ENCODE assay signal across 8 cellular contexts in genomic region chr20:38962044-38962897, GRCh38. TPM values are rescaled to one million over a fixed set of nuclear protein-coding genes. Genes with fewer than 3 reads are reported as not detected.
DNase-seq lines count a peak whose midpoint lies in the region; ATAC-seq and TF ChIP-seq lines count a peak whose summit lies in the region.

DHX35 (plus strand) TSS chr20:38962344; CDS start chr20:38962368, 24 bp downstream.

- peak within 1 kb of the TSS; percentile 93 for H2AFZ ChIP-seq in SK-N-SH (ENCODE audit: low read depth)

- no peaks in the 10 kb centered on the region for H4K20me1 ChIP-seq in SK-N-SH (ENCODE audit: insufficient read depth)

- TF ChIP-seq CTCF in GM10248 (IDR thresholded peaks at IDR 0.05; ENCODE audit: control extremely low read depth, extremely low read depth, low read depth, missing control alignments), result peak; percentile 60
- TF ChIP-seq CTCF in SK-N-SH (IDR thresholded peaks at IDR 0.05), result peak; percentile 42; the same call in 1 of the 2 replicates
- no peak for TF ChIP-seq CTCF in omental fat pad (IDR thresholded peaks at IDR 0.05)
- no peak for TF ChIP-seq CTCF in testis (IDR thresholded peaks at IDR 0.05)

- no peaks in the 10 kb centered on the region for H3K9me3 Mint-ChIP-seq in activated naive CD4-positive, alpha-beta T cell treated with anti-CD3 and anti-CD28 coated beads, Interleukin-2, amount 50 U/mL, for 24 hours

- peaks cover 50% of the 10 kb centered on the region for H3K79me2 ChIP-seq in SK-N-SH (ENCODE audit: insufficient read depth)

- no peaks in the 10 kb centered on the region for H3K27me3 Mint-ChIP-seq in activated naive CD4-positive, alpha-beta T cell treated with anti-CD3 and anti-CD28 coated beads, Interleukin-2, amount 50 U/mL, for 24 hours

- peak within 1 kb of the TSS; percentile 97 for H3K4me3 Mint-ChIP-seq in activated naive CD4-positive, alpha-beta T cell treated with anti-CD3 and anti-CD28 coated beads, Interleukin-2, amount 50 U/mL, for 24 hours

- H3K4me1 Mint-ChIP-seq in activated naive CD4-positive, alpha-beta T cell treated with anti-CD3 and anti-CD28 coated beads, Interleukin-2, amount 50 U/mL, for 24 hours, result peaks cover 50% of the 10 kb centered on the region

- no peaks in the 10 kb centered on the region for H3K9me2 ChIP-seq in SK-N-SH

- H3K36me3 ChIP-seq in SK-N-SH (replicated peaks in 1 of 2; ENCODE audit: control insufficient read depth in 1 of 2, insufficient read depth in 2 of 2, low read length in 1 of 2) (peaks cover 7 to 13% of the 10 kb centered on the region in 2 experiments), testis (ENCODE audit: low read depth, missing control alignments) (no peaks in the 10 kb centered on the region)

- H3K36me3 Mint-ChIP-seq in activated naive CD4-positive, alpha-beta T cell treated with anti-CD3 and anti-CD28 coated beads, Interleukin-2, amount 50 U/mL, for 24 hours, result peaks cover 3% of the 10 kb centered on the region

- no peak for TF ChIP-seq POLR2A in testis (IDR thresholded peaks at IDR 0.05)

- H3K27ac Mint-ChIP-seq in activated naive CD4-positive, alpha-beta T cell treated with anti-CD3 and anti-CD28 coated beads, Interleukin-2, amount 50 U/mL, for 24 hours, result peak within 1 kb of the TSS; percentile 98

- H3K9me3 ChIP-seq in SK-N-SH (no peaks in the 10 kb centered on the region), testis (no peaks in the 10 kb centered on the region)

- peak within 1 kb of the TSS; percentile 92 for H3K9ac ChIP-seq in SK-N-SH

- peaks cover 7 to 9% of the 10 kb centered on the region in 2 experiments; a peak in 3 of 4 replicates for H3K4me1 ChIP-seq in SK-N-SH (ENCODE audit: control insufficient read depth in 1 of 2, insufficient read depth in 2 of 2, low read depth in 1 of 2, low read length in 1 of 2)
- H3K4me1 ChIP-seq in testis, result no peaks in the 10 kb centered on the region

- POLR2A ChIA-PET in GM10248 (lab: Yijun Ruan, JAX) (interaction anchor here (0.5 to 1.4 kb wide), 7 partner anchors 11 to 919 kb away, joined by 3 to 7 read pairs (median 3); partner anchors contain the start of gene FAM83D), SK-N-SH (lab: Yijun Ruan, JAX) (interaction anchor here (0.5 to 1.7 kb wide), 9 partner anchors 11 to 320 kb away, joined by 3 to 20 read pairs (median 4); partner anchors contain the start of gene FAM83D)

- TF ChIP-seq EP300 in SK-N-SH (IDR thresholded peaks at IDR 0.05; ENCODE audit: borderline replicate concordance in 1 of 2, low read depth in 1 of 2, low read length in 1 of 2), result no peak

- peak; percentile 56 for TF ChIP-seq RAD21 in SK-N-SH (IDR thresholded peaks at IDR 0.05; ENCODE audit: low read length)

- WGBS in SK-N-SH (ENCODE audit: low lambda C conversion rate), result 0% methylated on average over 9 of the region's 70 CpGs
- 0% methylated on average over 13 to 65 of the region's 70 CpGs for WGBS in testis, 2 donors

- peaks cover 13% of the 10 kb centered on the region for H3F3A ChIP-seq in SK-N-SH (replicated peaks; ENCODE audit: insufficient read depth)

- intact Hi-C loops in testis (cut with DNase I; ENCODE audit: low total_unique reads), result no loop called here

- H3K27ac ChIP-seq in SK-N-SH (ENCODE audit: low read depth in 2 of 2, low read length in 1 of 2) (peak within 1 kb of the TSS; percentile 89 to 93), testis (peak within 1 kb of the TSS; percentile 88 to 91)

- H3K4me2 ChIP-seq in SK-N-SH, result peak within 1 kb of the TSS; percentile 79

- DNase-seq in GM10248 (ENCODE audit: extremely low spot score), result peak; percentile 100
- peak; percentile 90 for DNase-seq in NCI-H1048 (lab: John Stamatoyannopoulos, UW)
- peak; percentile 100 for DNase-seq in SK-N-SH
- DNase-seq in glomerular endothelial cell (ENCODE audit: extremely low read depth, low read depth, low spot score), result peak; percentile 44
- peak; percentile 94 for DNase-seq in omental fat pad (ENCODE audit: low spot score)
- peak; percentile 99 for DNase-seq in testis

- CTCF ChIA-PET in GM10248 (lab: Yijun Ruan, JAX) (interaction anchor here (0.6 to 4.0 kb wide), 19 partner anchors 8 to 147 kb away, joined by 3 to 38 read pairs (median 5); partner anchors contain the start of gene FAM83D), SK-N-SH (lab: Yijun Ruan, JAX) (interaction anchor here (0.6 to 2.7 kb wide), 14 partner anchors 8 to 317 kb away, joined by 3 to 20 read pairs (median 4); partner anchors contain the start of gene FAM83D)

- ATAC-seq in HG02571 (IDR thresholded peaks at IDR 0.05; ENCODE audit: unreplicated experiment) (peak; percentile 94), omental fat pad (ENCODE audit: low FRiP score) (peak; percentile 100)

- H3K4me3 ChIP-seq in SK-N-SH (ENCODE audit: low read depth in 2 of 2, low read length in 1 of 2) (peak within 1 kb of the TSS; percentile 93 to 100), testis (peak within 1 kb of the TSS; percentile 88 to 96)

- H3K27me3 ChIP-seq in SK-N-SH (ENCODE audit: insufficient read depth), result no peaks in the 10 kb centered on the region
- H3K27me3 ChIP-seq in testis, result no peaks in the 10 kb centered on the region

TF ChIP-seq in SK-N-SH, 30 proteins besides CTCF, POLR2A, EP300 and RAD21 (continues in another document):
- TF ChIP-seq TCF12 (IDR thresholded peaks at IDR 0.05), result no peak
- peak; percentile 5; the same call in 1 of the 2 replicates for TF ChIP-seq TAF1 (IDR thresholded peaks at IDR 0.05; ENCODE audit: borderline replicate concordance, low read depth, low read length)
- TF ChIP-seq GATA2 (CRISPR knock-in tag; IDR thresholded peaks at IDR 0.05), result no peak
- no peak for TF ChIP-seq NRF1 (IDR thresholded peaks at IDR 0.05; ENCODE audit: low read depth, low read length)
- TF ChIP-seq CHD2 (IDR thresholded peaks at IDR 0.05; ENCODE audit: low read length, partially characterized antibody), result peak; percentile 47
- peak; percentile 83 for TF ChIP-seq MXI1 (IDR thresholded peaks at IDR 0.05; ENCODE audit: low read depth, low read length)
- peak; percentile 96 for TF ChIP-seq USF2 (IDR thresholded peaks at IDR 0.05; ENCODE audit: borderline replicate concordance, low read depth, low read length)
- TF ChIP-seq, protein P1, sequence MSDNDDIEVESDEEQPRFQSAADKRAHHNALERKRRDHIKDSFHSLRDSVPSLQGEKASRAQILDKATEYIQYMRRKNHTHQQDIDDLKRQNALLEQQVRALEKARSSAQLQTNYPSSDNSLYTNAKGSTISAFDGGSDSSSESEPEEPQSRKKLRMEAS (IDR thresholded peaks at IDR 0.05; ENCODE audit: low read depth), result peak; percentile 97
- no peak for TF ChIP-seq MEF2A (IDR thresholded peaks at IDR 0.05; ENCODE audit: borderline replicate concordance, low read depth)
- no peak for TF ChIP-seq GABPA (IDR thresholded peaks at IDR 0.05; ENCODE audit: low read depth)
- no peak for TF ChIP-seq FOXJ3 (CRISPR knock-in tag; IDR thresholded peaks at IDR 0.05)
- TF ChIP-seq YY1 (IDR thresholded peaks at IDR 0.05; ENCODE audit: low read depth), result peak; percentile 96
- no peak for TF ChIP-seq JUND (IDR thresholded peaks at IDR 0.05)
- TF ChIP-seq TEAD4 (IDR thresholded peaks at IDR 0.05; ENCODE audit: borderline replicate concordance, insufficient read depth), result no peak
- TF ChIP-seq RCOR1 (IDR thresholded peaks at IDR 0.05; ENCODE audit: low read length), result peak; percentile 49; the same call in 1 of the 2 replicates
- no peak for TF ChIP-seq NFIC (IDR thresholded peaks at IDR 0.05; ENCODE audit: borderline replicate concordance)
- TF ChIP-seq, protein P2, sequence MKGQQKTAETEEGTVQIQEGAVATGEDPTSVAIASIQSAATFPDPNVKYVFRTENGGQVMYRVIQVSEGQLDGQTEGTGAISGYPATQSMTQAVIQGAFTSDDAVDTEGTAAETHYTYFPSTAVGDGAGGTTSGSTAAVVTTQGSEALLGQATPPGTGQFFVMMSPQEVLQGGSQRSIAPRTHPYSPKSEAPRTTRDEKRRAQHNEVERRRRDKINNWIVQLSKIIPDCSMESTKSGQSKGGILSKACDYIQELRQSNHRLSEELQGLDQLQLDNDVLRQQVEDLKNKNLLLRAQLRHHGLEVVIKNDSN (IDR thresholded peaks at IDR 0.05; ENCODE audit: borderline replicate concordance, low read depth), result peak; percentile 100
- no peak for TF ChIP-seq FOSL2 (IDR thresholded peaks at IDR 0.05; ENCODE audit: borderline replicate concordance, low read depth)

RNA-seq across cellular contexts. Expression of gene DHX35, which starts in this region (rescaled TPM):
- polyA plus RNA-seq in SK-N-SH (2012; rRNA removed), result 17.1 and 28.5 TPM in 2 replicates
- polyA plus RNA-seq in SK-N-SH (2012; cell fraction: cytosol; rRNA removed), result 11.3 and 14.3 TPM in 2 replicates
- 59.1 and 88.4 TPM in 2 replicates for polyA plus RNA-seq in SK-N-SH (2012; cell fraction: nucleus; rRNA removed)
- total RNA-seq in glomerular endothelial cell, result 7.2 and 9.0 TPM in 2 replicates
- 10 to 100 TPM; 13.3 to 18.1 (median 15.5) TPM for total RNA-seq in omental fat pad
- total RNA-seq in testis, result 10 to 100 TPM; 26.0 to 31.2 TPM
- polyA plus RNA-seq in testis (ENCODE audit: insufficient read depth, low read depth, low replicate concordance), result 15.8 TPM

Comparison
In these comparisons a context has a peak if more than half of its experiments do, and no peak if none do; other contexts are left out.
1. Peak in every context shown above with its lines: DNase-seq, ATAC-seq, H3K4me3 ChIP-seq and H3K27ac ChIP-seq.
2. DNase-seq: peak in every context shown above with its lines; median percentile 100 in GM10248; 100 in SK-N-SH; 99 in testis; 94 in omental fat pad; 90 in NCI-H1048; 44 in glomerular endothelial cell.
3. CTCF ChIP-seq: peak in GM10248 (single experiment) and SK-N-SH (single experiment); none in omental fat pad (0 of 3) and testis (0 of 3).